Comparison of ENCODE assay signal across 1 cellular context in genomic region chr19:7340959-7341837, GRCh38.
TF ChIP-seq lines count a peak whose summit lies in the region.

No MANE protein-coding gene starts in this region.

TF ChIP-seq in HCT116, 20 proteins besides CTCF, POLR2A, EP300 and RAD21 (continued from another document):
- TF ChIP-seq, protein P1, sequence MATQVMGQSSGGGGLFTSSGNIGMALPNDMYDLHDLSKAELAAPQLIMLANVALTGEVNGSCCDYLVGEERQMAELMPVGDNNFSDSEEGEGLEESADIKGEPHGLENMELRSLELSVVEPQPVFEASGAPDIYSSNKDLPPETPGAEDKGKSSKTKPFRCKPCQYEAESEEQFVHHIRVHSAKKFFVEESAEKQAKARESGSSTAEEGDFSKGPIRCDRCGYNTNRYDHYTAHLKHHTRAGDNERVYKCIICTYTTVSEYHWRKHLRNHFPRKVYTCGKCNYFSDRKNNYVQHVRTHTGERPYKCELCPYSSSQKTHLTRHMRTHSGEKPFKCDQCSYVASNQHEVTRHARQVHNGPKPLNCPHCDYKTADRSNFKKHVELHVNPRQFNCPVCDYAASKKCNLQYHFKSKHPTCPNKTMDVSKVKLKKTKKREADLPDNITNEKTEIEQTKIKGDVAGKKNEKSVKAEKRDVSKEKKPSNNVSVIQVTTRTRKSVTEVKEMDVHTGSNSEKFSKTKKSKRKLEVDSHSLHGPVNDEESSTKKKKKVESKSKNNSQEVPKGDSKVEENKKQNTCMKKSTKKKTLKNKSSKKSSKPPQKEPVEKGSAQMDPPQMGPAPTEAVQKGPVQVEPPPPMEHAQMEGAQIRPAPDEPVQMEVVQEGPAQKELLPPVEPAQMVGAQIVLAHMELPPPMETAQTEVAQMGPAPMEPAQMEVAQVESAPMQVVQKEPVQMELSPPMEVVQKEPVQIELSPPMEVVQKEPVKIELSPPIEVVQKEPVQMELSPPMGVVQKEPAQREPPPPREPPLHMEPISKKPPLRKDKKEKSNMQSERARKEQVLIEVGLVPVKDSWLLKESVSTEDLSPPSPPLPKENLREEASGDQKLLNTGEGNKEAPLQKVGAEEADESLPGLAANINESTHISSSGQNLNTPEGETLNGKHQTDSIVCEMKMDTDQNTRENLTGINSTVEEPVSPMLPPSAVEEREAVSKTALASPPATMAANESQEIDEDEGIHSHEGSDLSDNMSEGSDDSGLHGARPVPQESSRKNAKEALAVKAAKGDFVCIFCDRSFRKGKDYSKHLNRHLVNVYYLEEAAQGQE (IDR thresholded peaks at IDR 0.05; ENCODE audit: low read depth): no peak
- TF ChIP-seq CEBPB (IDR thresholded peaks at IDR 0.05; ENCODE audit: low read depth): no peak
TF ChIP-seq in HCT116: peak in this region for 0.
